ENCODE assay signal across 10 cellular contexts in genomic region chr5:101897914-101898313, GRCh38.
DNase-seq lines count a peak whose midpoint lies in the region; ATAC-seq, FAIRE-seq and TF ChIP-seq lines count a peak whose summit lies in the region.
"Had no signal": no experiment of that assay in that cellular context is flagged by ENCODE, and none has a peak within 500 bp of the region (broad histone marks: within the 10 kb centered on the region; RNA-seq: fewer than 3 reads in every experiment).

No MANE protein-coding gene starts in this region.

- H3K4me2 ChIP-seq in DND-41 (ENCODE audit: insufficient read depth, low read length), result no peak overlapping the region
- H3K4me2 ChIP-seq: PC-9 had no signal

- H3K27ac Mint-ChIP-seq in WTC11 (0 out of 2 replicates have a peak overlapping the region, but pooled peaks have one; percentile 27), chondrocyte (ENCODE audit: unreplicated experiment) (no peak overlapping the region)

- H3K4me1 Mint-ChIP-seq in WTC11 (peaks cover 7% of the 10 kb centered on the region), chondrocyte (ENCODE audit: low read depth) (no peaks in the 10 kb centered on the region)

- H3K27me3 ChIP-seq in DND-41 (ENCODE audit: insufficient read depth, low read length, poor library complexity), result no peaks in the 10 kb centered on the region

- H4K20me1 ChIP-seq in DND-41 (ENCODE audit: insufficient read depth, low read length), result no peaks in the 10 kb centered on the region

- H3K4me3 Mint-ChIP-seq in WTC11 (no peak overlapping the region), chondrocyte (ENCODE audit: unreplicated experiment) (no peak overlapping the region)

- H3K4me1 ChIP-seq in DND-41 (ENCODE audit: insufficient read depth, low read length), result no peaks in the 10 kb centered on the region

- no peak overlapping the region for H3K4me3 ChIP-seq in DND-41 (ENCODE audit: low read depth in 1 of 2, low read length in 2 of 2)
- H3K4me3 ChIP-seq: PC-9 had no signal

- no peaks in the 10 kb centered on the region for H3K9me3 Mint-ChIP-seq in WTC11
- H3K9me3 Mint-ChIP-seq in chondrocyte (ENCODE audit: low read depth), result no peaks in the 10 kb centered on the region

- no peaks in the 10 kb centered on the region for H3K9me3 ChIP-seq in DND-41 (ENCODE audit: insufficient read depth, low read length, severe bottlenecking)

- no peak overlapping the region for H3K9ac ChIP-seq in DND-41 (ENCODE audit: low read depth, low read length)

- no peaks in the 10 kb centered on the region for H3K27me3 Mint-ChIP-seq in WTC11 (ENCODE audit: low read depth)
- peaks cover 4% of the 10 kb centered on the region for H3K27me3 Mint-ChIP-seq in chondrocyte (ENCODE audit: low read depth)

- no peak for DNase-seq in DND-41
- peak; percentile 48 for DNase-seq in NCI-H2171 (lab: John Stamatoyannopoulos, UW)
- no peak for DNase-seq in WTC11 (ENCODE audit: low spot score)
- DNase-seq in RCC 7860 (ENCODE audit: low spot score), result no peak
- DNase-seq in activated CD8-positive, alpha-beta memory T cell treated with anti-CD3 and anti-CD28 coated beads, Interleukin-2, amount 50 U/mL, for 4 hours, result no peak
- DNase-seq in chondrocyte (ENCODE audit: low spot score), result no peak
- no peak for DNase-seq in stimulated activated CD8-positive, alpha-beta memory T cell treated with anti-CD3 and anti-CD28 coated beads, Interleukin-4, amount 100 ng/mL, for 48 hours
- DNase-seq: mammary epithelial cell, PC-9 had no signal

- H3K79me2 ChIP-seq in DND-41 (ENCODE audit: insufficient read depth, low read length), result no peaks in the 10 kb centered on the region

- H3K27ac ChIP-seq in DND-41 (ENCODE audit: low read length), result no peak overlapping the region
- H3K27ac ChIP-seq: PC-9 had no signal

- H3K36me3 Mint-ChIP-seq in WTC11 (no peaks in the 10 kb centered on the region), chondrocyte (ENCODE audit: low read depth) (no peaks in the 10 kb centered on the region)

- POLR2A ChIA-PET in WTC11 (lab: Charles Lee), result no interaction called here

- CTCF ChIA-PET in WTC11 (lab: Charles Lee), result interaction anchor here (1.0 kb wide), 1 partner anchor 45 kb away, joined by 4 read pairs; no protein-coding TSS in a partner anchor

- no peak for TF ChIP-seq CTCF in DND-41 (IDR thresholded peaks at IDR 0.05; ENCODE audit: borderline replicate concordance, extremely low read depth, low read length, poor library complexity, severe bottlenecking)
- no peak for TF ChIP-seq CTCF in WTC11 (IDR thresholded peaks at IDR 0.05)
- TF ChIP-seq CTCF in chondrocyte (IDR thresholded peaks at IDR 0.05), result no peak

- no peaks in the 10 kb centered on the region for H3K36me3 ChIP-seq in DND-41 (ENCODE audit: insufficient read depth, low read length)

- no peak for FAIRE-seq in RCC 7860 (lab: Jason Lieb, UNC)

- ATAC-seq in DND-41 (ENCODE audit: insufficient read depth, low read depth) (0 out of 3 replicates have a peak, but pooled peaks have one; percentile 31), HG02610 (IDR thresholded peaks at IDR 0.05; ENCODE audit: unreplicated experiment) (peak; percentile 60), WTC11 (peak; percentile 99)

- no peak overlapping the region for H2AFZ ChIP-seq in DND-41 (ENCODE audit: low read depth, low read length)
- H2AFZ ChIP-seq: PC-9 had no signal

TF ChIP-seq in WTC11, 78 proteins besides CTCF, POLR2A, EP300 and RAD21:
- TF ChIP-seq USF2 (CRISPR knock-in tag; IDR thresholded peaks at IDR 0.05), result peak; percentile 64
- peak; percentile 46; the same call in 1 of the 2 replicates for TF ChIP-seq USF1 (CRISPR knock-in tag; IDR thresholded peaks at IDR 0.05)
- TF ChIP-seq ZNF219 (CRISPR knock-in tag; IDR thresholded peaks at IDR 0.05; ENCODE audit: borderline replicate concordance), result no peak
- TF ChIP-seq CREM (CRISPR knock-in tag; IDR thresholded peaks at IDR 0.05), result no peak
- 0 out of 2 replicates have a peak, but pooled peaks have one; percentile 23 for TF ChIP-seq MAX (CRISPR knock-in tag; IDR thresholded peaks at IDR 0.05)

Comparison
In these comparisons a context has a peak if more than half of its experiments do, and no peak if none do; other contexts are left out.
1. ATAC-seq: peak in every context shown above with its lines; median percentile 99 in WTC11; 60 in HG02610; 31 in DND-41.